In the genomic region with DNA sequence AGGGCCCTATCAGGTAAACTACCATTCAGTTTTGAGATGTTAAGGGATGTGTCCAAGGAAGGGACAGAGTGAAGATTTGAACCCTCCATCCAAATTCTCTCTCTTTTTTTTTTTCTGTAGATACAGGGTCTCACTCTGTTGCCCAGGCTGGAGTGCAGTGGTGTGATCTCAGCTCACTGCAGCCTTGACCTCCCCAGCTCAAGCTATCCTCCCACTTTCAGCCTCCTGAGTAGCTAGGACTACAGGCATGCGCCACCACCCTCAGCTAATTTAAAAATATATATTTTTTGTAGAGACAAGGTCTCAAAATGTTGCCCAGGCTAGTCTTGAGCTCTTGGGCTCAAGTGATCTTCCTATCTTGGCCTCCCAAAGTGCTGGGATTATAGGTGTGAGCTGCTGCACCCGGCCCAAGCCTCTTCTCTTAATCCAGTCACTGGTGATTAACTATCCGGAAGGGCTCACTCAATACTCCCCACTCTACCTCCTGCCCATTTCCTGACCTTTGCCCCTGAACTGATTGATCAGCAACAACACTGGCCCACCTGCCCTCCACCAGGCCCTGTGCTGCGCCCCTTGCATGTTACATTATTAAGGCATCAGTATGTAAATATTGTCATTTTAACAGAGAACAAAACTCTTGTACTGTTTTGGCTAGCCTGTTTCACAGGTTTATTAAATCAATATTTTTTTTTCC, we compare ENCODE assay signal across 13 cellular contexts.
"Had no signal": no experiment of that assay in that cellular context is flagged by ENCODE, and none has a peak within 500 bp of the region (broad histone marks: within the 10 kb centered on the region; RNA-seq: fewer than 3 reads in every experiment).

No MANE protein-coding gene starts in this region.

- H3K27ac Mint-ChIP-seq: activated CD4-positive, alpha-beta memory T cell treated with anti-CD3 and anti-CD28 coated beads for 36 hours; activated naive CD8-positive, alpha-beta T cell treated with anti-CD3 and anti-CD28 coated beads, Interleukin-2, amount 10 ng/mL, durations not matched to agents 7 days and 5 days; memory B cell; stimulated activated memory B cell treated with anti-CD40 and anti-IgM and Interleukin-4, amounts not matched to agents 10 μg/mL and 1 μg/mL and 100 μg/mL, for 72 hours had no signal

- H3K27ac ChIP-seq: esophagus squamous epithelium, ovary, tibial artery had no signal

- DNase-seq: activated CD4-positive, alpha-beta memory T cell treated with anti-CD3 and anti-CD28 coated beads for 36 hours; activated CD4-positive, CD25-positive, alpha-beta regulatory T cell treated with anti-CD3 and anti-CD28 coated beads, Interleukin-2, amount 50 U/mL, for 72 hours; activated gamma-delta T cell treated with Interleukin-2 at 50 U/mL for 16 hours; activated naive CD8-positive, alpha-beta T cell treated with anti-CD3 and anti-CD28 coated beads, Interleukin-2, amount 10 ng/mL, durations not matched to agents 7 days and 5 days; activated T-cell treated with anti-CD3 and anti-CD28 coated beads, Interleukin-2, amount 50 U/mL, for 48 hours; anterior cingulate cortex; cerebellar nuclear complex; esophagus squamous epithelium; left colon; ovary; tibial artery had no signal

- H3K27me3 Mint-ChIP-seq: activated CD4-positive, alpha-beta memory T cell treated with anti-CD3 and anti-CD28 coated beads for 36 hours; activated naive CD8-positive, alpha-beta T cell treated with anti-CD3 and anti-CD28 coated beads, Interleukin-2, amount 10 ng/mL, durations not matched to agents 7 days and 5 days; memory B cell; stimulated activated memory B cell treated with anti-CD40 and anti-IgM and Interleukin-4, amounts not matched to agents 10 μg/mL and 1 μg/mL and 100 μg/mL, for 72 hours had no signal

- H3K36me3 Mint-ChIP-seq: activated CD4-positive, alpha-beta memory T cell treated with anti-CD3 and anti-CD28 coated beads for 36 hours; activated naive CD8-positive, alpha-beta T cell treated with anti-CD3 and anti-CD28 coated beads, Interleukin-2, amount 10 ng/mL, durations not matched to agents 7 days and 5 days had no signal

- H3K9me3 Mint-ChIP-seq: activated CD4-positive, alpha-beta memory T cell treated with anti-CD3 and anti-CD28 coated beads for 36 hours; memory B cell; stimulated activated memory B cell treated with anti-CD40 and anti-IgM and Interleukin-4, amounts not matched to agents 10 μg/mL and 1 μg/mL and 100 μg/mL, for 72 hours had no signal

- H3K4me3 Mint-ChIP-seq: activated CD4-positive, alpha-beta memory T cell treated with anti-CD3 and anti-CD28 coated beads for 36 hours; activated naive CD8-positive, alpha-beta T cell treated with anti-CD3 and anti-CD28 coated beads, Interleukin-2, amount 10 ng/mL, durations not matched to agents 7 days and 5 days; memory B cell; stimulated activated memory B cell treated with anti-CD40 and anti-IgM and Interleukin-4, amounts not matched to agents 10 μg/mL and 1 μg/mL and 100 μg/mL, for 72 hours had no signal

- H3K36me3 ChIP-seq: esophagus squamous epithelium, ovary, tibial artery had no signal

- H3K9me3 ChIP-seq: esophagus squamous epithelium, ovary, tibial artery had no signal

- H3K27me3 ChIP-seq: esophagus squamous epithelium, ovary, tibial artery had no signal

- H3K4me3 ChIP-seq: esophagus squamous epithelium, ovary, tibial artery had no signal

- H3K4me1 ChIP-seq: tibial artery had no signal

- H3K4me1 Mint-ChIP-seq: activated naive CD8-positive, alpha-beta T cell treated with anti-CD3 and anti-CD28 coated beads, Interleukin-2, amount 10 ng/mL, durations not matched to agents 7 days and 5 days; memory B cell; stimulated activated memory B cell treated with anti-CD40 and anti-IgM and Interleukin-4, amounts not matched to agents 10 μg/mL and 1 μg/mL and 100 μg/mL, for 72 hours had no signal
